ENCODE assay signal across 8 cellular contexts in genomic region chr2:65057391-65058052, GRCh38. TPM values are rescaled to one million over a fixed set of nuclear protein-coding genes. Genes with fewer than 3 reads are reported as not detected.
DNase-seq lines count a peak whose midpoint lies in the region; ATAC-seq and TF ChIP-seq lines count a peak whose summit lies in the region.

No MANE protein-coding gene starts in this region.

- H4K20me1 ChIP-seq in OCI-LY7 (ENCODE audit: insufficient read depth, low read length), result no peaks in the 10 kb centered on the region

- no peaks in the 10 kb centered on the region for H3K9me3 Mint-ChIP-seq in stimulated activated memory B cell treated with anti-CD40 and anti-IgM and Interleukin-4, amounts not matched to agents 10 μg/mL and 1 μg/mL and 100 μg/mL, for 72 hours

- TSS peak; percentile 59 for BruUV-seq in OCI-LY7 (replicated peaks; lab: Mats Ljungman, UMichigan)

- H3K27me3 Mint-ChIP-seq in stimulated activated memory B cell treated with anti-CD40 and anti-IgM and Interleukin-4, amounts not matched to agents 10 μg/mL and 1 μg/mL and 100 μg/mL, for 72 hours, result no peaks in the 10 kb centered on the region

- peak overlapping the region; percentile 80 for H3K4me3 ChIP-seq in GM06990 (replicated peaks; ENCODE audit: low read depth, low read length)
- peak overlapping the region; percentile 82 for H3K4me3 ChIP-seq in OCI-LY7 (ENCODE audit: low read depth, low read length, poor library complexity, severe bottlenecking)
- peak overlapping the region; percentile 82 to 94 for H3K4me3 ChIP-seq in ascending aorta

- H3K4me2 ChIP-seq in OCI-LY7 (ENCODE audit: low read length), result peak overlapping the region; percentile 88

- H3K4me1 ChIP-seq in OCI-LY7 (ENCODE audit: insufficient read depth, low read length, poor library complexity, severe bottlenecking) (peaks cover 61% of the 10 kb centered on the region), ascending aorta (peaks cover 4 to 30% of the 10 kb centered on the region in 2 donors)

- peaks cover 6% of the 10 kb centered on the region for H3K36me3 Mint-ChIP-seq in stimulated activated memory B cell treated with anti-CD40 and anti-IgM and Interleukin-4, amounts not matched to agents 10 μg/mL and 1 μg/mL and 100 μg/mL, for 72 hours

- TF ChIP-seq CTCF in GM06990 (IDR thresholded peaks at IDR 0.05; ENCODE audit: insufficient read depth, low read length, poor library complexity, severe bottlenecking) (no peak), OCI-LY7 (conservative IDR thresholded peaks at IDR 0.05; ENCODE audit: low read length) (no peak), ascending aorta (IDR thresholded peaks at IDR 0.05) (no peak)

- no peak overlapping the region; the same call in 1 of the 2 replicates for H2AFZ ChIP-seq in OCI-LY7 (ENCODE audit: low read length)

- H3K9me3 ChIP-seq in OCI-LY7 (ENCODE audit: low read length) (no peaks in the 10 kb centered on the region), ascending aorta (no peaks in the 10 kb centered on the region)

- H3K4me1 Mint-ChIP-seq in stimulated activated memory B cell treated with anti-CD40 and anti-IgM and Interleukin-4, amounts not matched to agents 10 μg/mL and 1 μg/mL and 100 μg/mL, for 72 hours, result peaks cover 60% of the 10 kb centered on the region

- H3K27ac ChIP-seq in OCI-LY7 (ENCODE audit: low read depth, low read length, poor library complexity, severe bottlenecking) (peak overlapping the region; percentile 34), ascending aorta (peak overlapping the region in 1 of 2 donors; percentile 78)

- CTCF ChIA-PET in OCI-LY7 (lab: Charles Lee; ENCODE audit: unreplicated experiment), result no interaction called here

- H3K9me2 ChIP-seq in OCI-LY7 (ENCODE audit: insufficient read depth, low read length), result no peaks in the 10 kb centered on the region

- peak overlapping the region; percentile 89 for H3K27ac Mint-ChIP-seq in stimulated activated memory B cell treated with anti-CD40 and anti-IgM and Interleukin-4, amounts not matched to agents 10 μg/mL and 1 μg/mL and 100 μg/mL, for 72 hours

- peak; percentile 24 for ATAC-seq in HG03064 (IDR thresholded peaks at IDR 0.05; ENCODE audit: low read depth, unreplicated experiment)
- peak; percentile 22 for ATAC-seq in stimulated activated memory B cell treated with anti-CD40 and anti-IgM and Interleukin-4, amounts not matched to agents 10 μg/mL and 1 μg/mL and 100 μg/mL, for 72 hours

- peak; percentile 57 for DNase-seq in GM06990 (ENCODE audit: extremely low read depth, insufficient read length)
- peak; percentile 46 for DNase-seq in OCI-LY7 (ENCODE audit: low spot score)
- DNase-seq in ascending aorta (ENCODE audit: low spot score in 2 of 2), result no peak
- DNase-seq in kidney tubule cell (ENCODE audit: low spot score), result peak; percentile 82
- no peak for DNase-seq in islet precursor cell
- no peak for DNase-seq in D341Med (ENCODE audit: low spot score)

- H3K27me3 ChIP-seq in GM06990 (replicated peaks; ENCODE audit: control insufficient read depth, insufficient read depth, low read length) (no peaks in the 10 kb centered on the region), ascending aorta (no peaks in the 10 kb centered on the region)

- no peaks in the 10 kb centered on the region for H3K36me3 ChIP-seq in GM06990 (ENCODE audit: control insufficient read depth, insufficient read depth, low read length)
- H3K36me3 ChIP-seq in OCI-LY7 (ENCODE audit: insufficient read depth, low read length), result 0 out of 2 replicates have a peak, but pooled peaks cover under 1% of the 10 kb centered on the region
- no peaks in the 10 kb centered on the region for H3K36me3 ChIP-seq in ascending aorta

- intact Hi-C loops in OCI-LY7 (cut with micrococcal nuclease; ENCODE audit: unreplicated experiment), result loop anchor here (5.0 kb wide), 2 partner anchors 380 to 500 kb away; no protein-coding TSS in a partner anchor
- intact Hi-C loops in ascending aorta (cut with DNase I), result loop anchor here (2.0 to 5.0 kb wide), 2 partner anchors 379 to 1470 kb away; partner anchors contain the start of genes MDH1 and WDPCP

- POLR2A ChIA-PET in OCI-LY7 (lab: Charles Lee), result interaction anchor here (0.6 to 3.4 kb wide), 8 partner anchors 7 to 148 kb away, joined by 3 to 25 read pairs (median 4); no protein-coding TSS in a partner anchor

- H3K79me2 ChIP-seq in OCI-LY7 (ENCODE audit: insufficient read depth, low read depth, low read length), result peaks cover 21% of the 10 kb centered on the region; the same call in 1 of the 2 replicates

- peak overlapping the region; percentile 99 for H3K4me3 Mint-ChIP-seq in stimulated activated memory B cell treated with anti-CD40 and anti-IgM and Interleukin-4, amounts not matched to agents 10 μg/mL and 1 μg/mL and 100 μg/mL, for 72 hours

RNA-seq across cellular contexts. Expression of gene CEP68, which starts 1.3 kb away (rescaled TPM):
- 7.3 and 8.7 TPM in 2 replicates for total RNA-seq in OCI-LY7 (2014; rRNA removed; shearing (Covaris generic))
- 17.1 and 21.7 TPM in 2 replicates for total RNA-seq in OCI-LY7 (2022)
- total RNA-seq in ascending aorta, result 30.8 TPM

Comparison
In these comparisons a context has a peak if more than half of its experiments do, and no peak if none do; other contexts are left out.
1. DNase-seq: peak in GM06990 (single experiment), OCI-LY7 (single experiment) and kidney tubule cell (single experiment); none in ascending aorta (0 of 2), islet precursor cell (single experiment) and D341Med (single experiment).
2. Peak in every context shown above with its lines, with median percentiles within 50 percentile points of each other: H3K4me3 ChIP-seq.